In genomic region chr3:62057339-62058047, GRCh38 we compare ENCODE assay signal across 1 cellular context.
TF ChIP-seq lines count a peak whose summit lies in the region.

No MANE protein-coding gene starts in this region.

TF ChIP-seq in HepG2, 621 proteins besides CTCF, POLR2A, EP300 and RAD21 (continued from another document and continues in another):
- no peak for TF ChIP-seq ZNF614 (CRISPR knock-in tag; IDR thresholded peaks at IDR 0.05; ENCODE audit: borderline replicate concordance)
- TF ChIP-seq, protein P1, sequence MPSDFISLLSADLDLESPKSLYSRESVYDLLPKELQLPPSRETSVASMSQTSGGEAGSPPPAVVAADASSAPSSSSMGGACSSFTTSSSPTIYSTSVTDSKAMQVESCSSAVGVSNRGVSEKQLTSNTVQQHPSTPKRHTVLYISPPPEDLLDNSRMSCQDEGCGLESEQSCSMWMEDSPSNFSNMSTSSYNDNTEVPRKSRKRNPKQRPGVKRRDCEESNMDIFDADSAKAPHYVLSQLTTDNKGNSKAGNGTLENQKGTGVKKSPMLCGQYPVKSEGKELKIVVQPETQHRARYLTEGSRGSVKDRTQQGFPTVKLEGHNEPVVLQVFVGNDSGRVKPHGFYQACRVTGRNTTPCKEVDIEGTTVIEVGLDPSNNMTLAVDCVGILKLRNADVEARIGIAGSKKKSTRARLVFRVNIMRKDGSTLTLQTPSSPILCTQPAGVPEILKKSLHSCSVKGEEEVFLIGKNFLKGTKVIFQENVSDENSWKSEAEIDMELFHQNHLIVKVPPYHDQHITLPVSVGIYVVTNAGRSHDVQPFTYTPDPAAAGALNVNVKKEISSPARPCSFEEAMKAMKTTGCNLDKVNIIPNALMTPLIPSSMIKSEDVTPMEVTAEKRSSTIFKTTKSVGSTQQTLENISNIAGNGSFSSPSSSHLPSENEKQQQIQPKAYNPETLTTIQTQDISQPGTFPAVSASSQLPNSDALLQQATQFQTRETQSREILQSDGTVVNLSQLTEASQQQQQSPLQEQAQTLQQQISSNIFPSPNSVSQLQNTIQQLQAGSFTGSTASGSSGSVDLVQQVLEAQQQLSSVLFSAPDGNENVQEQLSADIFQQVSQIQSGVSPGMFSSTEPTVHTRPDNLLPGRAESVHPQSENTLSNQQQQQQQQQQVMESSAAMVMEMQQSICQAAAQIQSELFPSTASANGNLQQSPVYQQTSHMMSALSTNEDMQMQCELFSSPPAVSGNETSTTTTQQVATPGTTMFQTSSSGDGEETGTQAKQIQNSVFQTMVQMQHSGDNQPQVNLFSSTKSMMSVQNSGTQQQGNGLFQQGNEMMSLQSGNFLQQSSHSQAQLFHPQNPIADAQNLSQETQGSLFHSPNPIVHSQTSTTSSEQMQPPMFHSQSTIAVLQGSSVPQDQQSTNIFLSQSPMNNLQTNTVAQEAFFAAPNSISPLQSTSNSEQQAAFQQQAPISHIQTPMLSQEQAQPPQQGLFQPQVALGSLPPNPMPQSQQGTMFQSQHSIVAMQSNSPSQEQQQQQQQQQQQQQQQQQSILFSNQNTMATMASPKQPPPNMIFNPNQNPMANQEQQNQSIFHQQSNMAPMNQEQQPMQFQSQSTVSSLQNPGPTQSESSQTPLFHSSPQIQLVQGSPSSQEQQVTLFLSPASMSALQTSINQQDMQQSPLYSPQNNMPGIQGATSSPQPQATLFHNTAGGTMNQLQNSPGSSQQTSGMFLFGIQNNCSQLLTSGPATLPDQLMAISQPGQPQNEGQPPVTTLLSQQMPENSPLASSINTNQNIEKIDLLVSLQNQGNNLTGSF (CRISPR knock-in tag; IDR thresholded peaks at IDR 0.05), result no peak
- no peak for TF ChIP-seq NR3C1 (CRISPR knock-in tag; IDR thresholded peaks at IDR 0.05)
- TF ChIP-seq ZGPAT (CRISPR knock-in tag; IDR thresholded peaks at IDR 0.05), result 0 out of 2 replicates have a peak, but pooled peaks have one; percentile 59
- TF ChIP-seq, protein P2, sequence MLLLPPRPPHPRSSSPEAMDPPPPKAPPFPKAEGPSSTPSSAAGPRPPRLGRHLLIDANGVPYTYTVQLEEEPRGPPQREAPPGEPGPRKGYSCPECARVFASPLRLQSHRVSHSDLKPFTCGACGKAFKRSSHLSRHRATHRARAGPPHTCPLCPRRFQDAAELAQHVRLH (CRISPR knock-in tag; IDR thresholded peaks at IDR 0.05; ENCODE audit: borderline replicate concordance, low read depth), result no peak
- no peak for TF ChIP-seq NFKBIZ (CRISPR knock-in tag; IDR thresholded peaks at IDR 0.05)
- TF ChIP-seq, protein P3, sequence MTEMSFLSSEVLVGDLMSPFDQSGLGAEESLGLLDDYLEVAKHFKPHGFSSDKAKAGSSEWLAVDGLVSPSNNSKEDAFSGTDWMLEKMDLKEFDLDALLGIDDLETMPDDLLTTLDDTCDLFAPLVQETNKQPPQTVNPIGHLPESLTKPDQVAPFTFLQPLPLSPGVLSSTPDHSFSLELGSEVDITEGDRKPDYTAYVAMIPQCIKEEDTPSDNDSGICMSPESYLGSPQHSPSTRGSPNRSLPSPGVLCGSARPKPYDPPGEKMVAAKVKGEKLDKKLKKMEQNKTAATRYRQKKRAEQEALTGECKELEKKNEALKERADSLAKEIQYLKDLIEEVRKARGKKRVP (CRISPR knock-in tag; IDR thresholded peaks at IDR 0.05), result no peak
- no peak for TF ChIP-seq ZNF75D (CRISPR knock-in tag; IDR thresholded peaks at IDR 0.05; ENCODE audit: borderline replicate concordance)
- no peak for TF ChIP-seq ZSCAN30 (CRISPR knock-in tag; IDR thresholded peaks at IDR 0.05)
- no peak for TF ChIP-seq KDM2A (CRISPR knock-in tag; IDR thresholded peaks at IDR 0.05; ENCODE audit: borderline replicate concordance, low read depth)
- TF ChIP-seq ZNF674 (CRISPR knock-in tag; IDR thresholded peaks at IDR 0.05; ENCODE audit: low read depth), result no peak
- no peak for TF ChIP-seq ISL2 (CRISPR knock-in tag; IDR thresholded peaks at IDR 0.05)
- TF ChIP-seq ZNF570 (CRISPR knock-in tag; IDR thresholded peaks at IDR 0.05; ENCODE audit: borderline replicate concordance), result no peak
- no peak for TF ChIP-seq ZFAT (CRISPR knock-in tag; conservative IDR thresholded peaks at IDR 0.05)
- no peak for TF ChIP-seq ZNF850 (CRISPR knock-in tag; conservative IDR thresholded peaks at IDR 0.05)
- no peak for TF ChIP-seq SNAPC2 (CRISPR knock-in tag; IDR thresholded peaks at IDR 0.05)
- TF ChIP-seq PRPF4 (IDR thresholded peaks at IDR 0.05; ENCODE audit: low read depth, low read length, poor library complexity, severe bottlenecking), result no peak
- no peak for TF ChIP-seq KMT2A (CRISPR knock-in tag; IDR thresholded peaks at IDR 0.05)
- TF ChIP-seq DRAP1 (CRISPR knock-in tag; IDR thresholded peaks at IDR 0.05), result no peak
- TF ChIP-seq ATF3 (CRISPR knock-in tag; IDR thresholded peaks at IDR 0.05), result no peak
- TF ChIP-seq, protein P4, sequence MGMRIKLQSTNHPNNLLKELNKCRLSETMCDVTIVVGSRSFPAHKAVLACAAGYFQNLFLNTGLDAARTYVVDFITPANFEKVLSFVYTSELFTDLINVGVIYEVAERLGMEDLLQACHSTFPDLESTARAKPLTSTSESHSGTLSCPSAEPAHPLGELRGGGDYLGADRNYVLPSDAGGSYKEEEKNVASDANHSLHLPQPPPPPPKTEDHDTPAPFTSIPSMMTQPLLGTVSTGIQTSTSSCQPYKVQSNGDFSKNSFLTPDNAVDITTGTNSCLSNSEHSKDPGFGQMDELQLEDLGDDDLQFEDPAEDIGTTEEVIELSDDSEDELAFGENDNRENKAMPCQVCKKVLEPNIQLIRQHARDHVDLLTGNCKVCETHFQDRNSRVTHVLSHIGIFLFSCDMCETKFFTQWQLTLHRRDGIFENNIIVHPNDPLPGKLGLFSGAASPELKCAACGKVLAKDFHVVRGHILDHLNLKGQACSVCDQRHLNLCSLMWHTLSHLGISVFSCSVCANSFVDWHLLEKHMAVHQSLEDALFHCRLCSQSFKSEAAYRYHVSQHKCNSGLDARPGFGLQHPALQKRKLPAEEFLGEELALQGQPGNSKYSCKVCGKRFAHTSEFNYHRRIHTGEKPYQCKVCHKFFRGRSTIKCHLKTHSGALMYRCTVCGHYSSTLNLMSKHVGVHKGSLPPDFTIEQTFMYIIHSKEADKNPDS (CRISPR knock-in tag; IDR thresholded peaks at IDR 0.05), result no peak
- TF ChIP-seq ZBTB14 (CRISPR knock-in tag; IDR thresholded peaks at IDR 0.05), result no peak
- TF ChIP-seq ZNF550 (CRISPR knock-in tag; IDR thresholded peaks at IDR 0.05; ENCODE audit: borderline replicate concordance), result no peak
- no peak for TF ChIP-seq ZFX (CRISPR knock-in tag; IDR thresholded peaks at IDR 0.05; ENCODE audit: low read depth)
- TF ChIP-seq CCAR2 (optimal IDR thresholded peaks at IDR 0.05; ENCODE audit: low read depth, low read length), result no peak
- no peak for TF ChIP-seq TSC22D2 (CRISPR knock-in tag; IDR thresholded peaks at IDR 0.05; ENCODE audit: borderline replicate concordance)
- no peak for TF ChIP-seq ZBTB25 (CRISPR knock-in tag; IDR thresholded peaks at IDR 0.05)
- TF ChIP-seq ZBED4 (CRISPR knock-in tag; IDR thresholded peaks at IDR 0.05; ENCODE audit: borderline replicate concordance), result no peak
- TF ChIP-seq MTA1 (CRISPR knock-in tag; IDR thresholded peaks at IDR 0.05; ENCODE audit: borderline replicate concordance), result no peak
- no peak for TF ChIP-seq ZBTB1 (CRISPR knock-in tag; IDR thresholded peaks at IDR 0.05; ENCODE audit: borderline replicate concordance)
- no peak for TF ChIP-seq ZNF512 (CRISPR knock-in tag; IDR thresholded peaks at IDR 0.05)
- no peak for TF ChIP-seq BRD4 (CRISPR knock-in tag; IDR thresholded peaks at IDR 0.05)
- no peak for TF ChIP-seq ZNF414 (CRISPR knock-in tag; IDR thresholded peaks at IDR 0.05)
- no peak for TF ChIP-seq ZNF431 (CRISPR knock-in tag; IDR thresholded peaks at IDR 0.05; ENCODE audit: borderline replicate concordance, low read depth)
- TF ChIP-seq, protein P5, sequence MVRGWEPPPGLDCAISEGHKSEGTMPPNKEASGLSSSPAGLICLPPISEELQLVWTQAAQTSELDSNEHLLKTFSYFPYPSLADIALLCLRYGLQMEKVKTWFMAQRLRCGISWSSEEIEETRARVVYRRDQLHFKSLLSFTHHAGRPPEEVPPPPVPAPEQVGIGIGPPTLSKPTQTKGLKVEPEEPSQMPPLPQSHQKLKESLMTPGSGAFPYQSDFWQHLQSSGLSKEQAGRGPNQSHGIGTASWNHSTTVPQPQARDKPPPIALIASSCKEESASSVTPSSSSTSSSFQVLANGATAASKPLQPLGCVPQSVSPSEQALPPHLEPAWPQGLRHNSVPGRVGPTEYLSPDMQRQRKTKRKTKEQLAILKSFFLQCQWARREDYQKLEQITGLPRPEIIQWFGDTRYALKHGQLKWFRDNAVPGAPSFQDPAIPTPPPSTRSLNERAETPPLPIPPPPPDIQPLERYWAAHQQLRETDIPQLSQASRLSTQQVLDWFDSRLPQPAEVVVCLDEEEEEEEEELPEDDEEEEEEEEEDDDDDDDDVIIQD (CRISPR knock-in tag; IDR thresholded peaks at IDR 0.05; ENCODE audit: low read depth), result peak; percentile 53; the same call in 1 of the 2 replicates
- no peak for TF ChIP-seq ZNF101 (CRISPR knock-in tag; IDR thresholded peaks at IDR 0.05; ENCODE audit: borderline replicate concordance, low read depth)
- TF ChIP-seq WIZ (CRISPR knock-in tag; IDR thresholded peaks at IDR 0.05), result no peak
- no peak for TF ChIP-seq REPIN1 (CRISPR knock-in tag; IDR thresholded peaks at IDR 0.05; ENCODE audit: borderline replicate concordance, low read depth)
